ENCODE assay signal across 2 cellular contexts in the genomic region with DNA sequence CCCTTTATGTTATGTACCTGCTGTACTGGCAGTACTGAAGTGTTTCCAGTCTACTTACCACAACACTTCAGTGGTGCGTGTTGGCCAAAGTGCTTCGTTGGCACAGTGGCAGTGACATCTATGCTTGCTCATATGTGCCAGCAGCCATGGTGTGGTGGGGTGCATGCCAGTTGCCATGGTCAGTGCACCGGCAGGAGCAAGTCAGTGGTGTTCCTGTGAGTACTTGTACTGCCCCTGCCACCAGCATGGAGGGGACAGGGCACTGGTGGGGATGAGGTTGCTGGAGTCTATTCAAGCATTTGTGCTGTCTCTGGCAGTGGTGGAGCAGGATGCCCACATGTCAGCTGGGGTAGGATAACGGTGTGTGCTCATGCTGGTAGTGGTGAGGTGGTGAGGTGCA.
TF ChIP-seq lines count a peak whose summit lies in the region.

No MANE protein-coding gene starts in this region.

TF ChIP-seq in A549, 52 proteins besides CTCF, POLR2A, EP300 and RAD21:
- TF ChIP-seq ZFP36 (IDR thresholded peaks at IDR 0.05; ENCODE audit: borderline replicate concordance, partially characterized antibody) (no peak), TFCP2L1 (CRISPR knock-in tag; IDR thresholded peaks at IDR 0.05) (no peak), RARB (CRISPR knock-in tag; IDR thresholded peaks at IDR 0.05) (no peak), PHF8 (IDR thresholded peaks at IDR 0.05; ENCODE audit: borderline replicate concordance, low read depth) (no peak), KDM1A (IDR thresholded peaks at IDR 0.05; ENCODE audit: low read depth) (no peak)

TF ChIP-seq in H1, 55 proteins besides CTCF, POLR2A, EP300 and RAD21:
- TF ChIP-seq NANOG (IDR thresholded peaks at IDR 0.05; ENCODE audit: insufficient read depth, low read depth, low read length, poor library complexity, severe bottlenecking) (no peak), BACH1 (IDR thresholded peaks at IDR 0.05; ENCODE audit: low read length) (no peak), SIX5 (IDR thresholded peaks at IDR 0.05; ENCODE audit: low read depth, low read length) (no peak), RXRA (IDR thresholded peaks at IDR 0.05; ENCODE audit: insufficient read depth, low read depth, low read length) (no peak), JUN (IDR thresholded peaks at IDR 0.05; ENCODE audit: low read depth, low read length) (no peak), KDM5A (IDR thresholded peaks at IDR 0.05; ENCODE audit: low read length) (no peak)
- TF ChIP-seq, protein P1, sequence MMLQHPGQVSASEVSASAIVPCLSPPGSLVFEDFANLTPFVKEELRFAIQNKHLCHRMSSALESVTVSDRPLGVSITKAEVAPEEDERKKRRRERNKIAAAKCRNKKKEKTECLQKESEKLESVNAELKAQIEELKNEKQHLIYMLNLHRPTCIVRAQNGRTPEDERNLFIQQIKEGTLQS (IDR thresholded peaks at IDR 0.05; ENCODE audit: insufficient read depth, low read depth, low read length): no peak
- TF ChIP-seq, protein P2, sequence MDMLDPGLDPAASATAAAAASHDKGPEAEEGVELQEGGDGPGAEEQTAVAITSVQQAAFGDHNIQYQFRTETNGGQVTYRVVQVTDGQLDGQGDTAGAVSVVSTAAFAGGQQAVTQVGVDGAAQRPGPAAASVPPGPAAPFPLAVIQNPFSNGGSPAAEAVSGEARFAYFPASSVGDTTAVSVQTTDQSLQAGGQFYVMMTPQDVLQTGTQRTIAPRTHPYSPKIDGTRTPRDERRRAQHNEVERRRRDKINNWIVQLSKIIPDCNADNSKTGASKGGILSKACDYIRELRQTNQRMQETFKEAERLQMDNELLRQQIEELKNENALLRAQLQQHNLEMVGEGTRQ (IDR thresholded peaks at IDR 0.05; ENCODE audit: low read length): no peak
